In genomic region chr6:67877288-67877687, GRCh38 we compare ENCODE assay signal across 24 cellular contexts.
A peak's percentile ranks its signal among the peaks of the same experiment; 100 is the strongest.
DNase-seq lines count a peak whose midpoint lies in the region; ATAC-seq, FAIRE-seq and TF ChIP-seq lines count a peak whose summit lies in the region.
"Had no signal": no experiment of that assay in that cellular context is flagged by ENCODE, and none has a peak within 500 bp of the region (broad histone marks: within the 10 kb centered on the region; RNA-seq: fewer than 3 reads in every experiment).

No MANE protein-coding gene starts in this region.

- H4K5ac ChIP-seq in mesendoderm (ENCODE audit: low read length): no peak overlapping the region

- H2AK5ac ChIP-seq in mesendoderm (ENCODE audit: low read length): no peak overlapping the region

- ATAC-seq in K562: no peak
- ATAC-seq: A549, GM12878 had no signal

- H4K8ac ChIP-seq in mesendoderm (ENCODE audit: low read depth, low read length): no peak overlapping the region

- CTCF ChIA-PET in K562 (lab: Yijun Ruan, JAX; ENCODE audit: low intra/inter-chr PET ratio): no interaction called here
- CTCF ChIA-PET in mammary epithelial cell (lab: Charles Lee; ENCODE audit: low non-redundant PET): no interaction called here

- TF ChIP-seq RAD21 in K562 (CRISPR knock-in tag; conservative IDR thresholded peaks at IDR 0.05 in 1 of 2, IDR thresholded peaks at IDR 0.05 in 1 of 2): no peak

- H3K27me3 ChIP-seq in SU-DHL-6 (ENCODE audit: low read length): no peaks in the 10 kb centered on the region
- H3K27me3 ChIP-seq in K562 (ENCODE audit: control insufficient read depth in 2 of 2, insufficient read depth in 2 of 2, low read length in 2 of 2): no peaks in the 10 kb centered on the region
- H3K27me3 ChIP-seq in mesendoderm (ENCODE audit: insufficient read depth, low read length, poor library complexity): no peaks in the 10 kb centered on the region
- no peaks in the 10 kb centered on the region for H3K27me3 ChIP-seq in spleen (replicated peaks in 1 of 7)
- H3K27me3 ChIP-seq in mammary epithelial cell (ENCODE audit: insufficient read depth, low read length): no peaks in the 10 kb centered on the region
- H3K27me3 ChIP-seq: BE2C, BLaER1 had no signal

- H3K79me2 ChIP-seq in SU-DHL-6 (ENCODE audit: insufficient read depth, low read length) (no peaks in the 10 kb centered on the region), K562 (ENCODE audit: control insufficient read depth, insufficient read depth, low read length) (peaks cover 29% of the 10 kb centered on the region), mesendoderm (ENCODE audit: control insufficient read depth, insufficient read depth, low read length) (no peaks in the 10 kb centered on the region), mammary epithelial cell (ENCODE audit: insufficient read depth, low read length) (no peaks in the 10 kb centered on the region)

- H3K56ac ChIP-seq in mesendoderm (ENCODE audit: low read length): no peak overlapping the region

- no peak for TF ChIP-seq EP300 in K562 (IDR thresholded peaks at IDR 0.05; ENCODE audit: low read length)

- no peak overlapping the region for H3K23ac ChIP-seq in mesendoderm (ENCODE audit: low read length)

- POLR2A ChIA-PET in K562 (lab: Yijun Ruan, JAX): interaction anchor here (0.6 to 1.9 kb wide), 4 partner anchors 16 to 947 kb away, joined by 3 to 11 read pairs (median 3); no protein-coding TSS in a partner anchor

- no peak overlapping the region for H2BK15ac ChIP-seq in mesendoderm (replicated peaks; ENCODE audit: low read depth)

- dilution Hi-C loops in mammary epithelial cell (cut with HindIII; ENCODE audit: low sequenced_read_pairs): no loop called here

- H3K27ac ChIP-seq in SU-DHL-6 (ENCODE audit: low read depth, low read length): no peak overlapping the region
- peak overlapping the region; percentile 34; the same call in 2 of the 3 replicates for H3K27ac ChIP-seq in K562 (ENCODE audit: extremely low read depth, low read depth, low read length)
- no peak overlapping the region for H3K27ac ChIP-seq in mesendoderm (ENCODE audit: low read depth, low read length)
- H3K27ac ChIP-seq in spleen: no peak overlapping the region
- H3K27ac ChIP-seq in mammary epithelial cell (ENCODE audit: insufficient read depth, low read depth, low read length): no peak overlapping the region
- H3K27ac ChIP-seq: 22Rv1, A549, BLaER1 had no signal

- no peak overlapping the region for H3K4me3 ChIP-seq in SU-DHL-6 (ENCODE audit: insufficient read depth, low read length, poor library complexity, severe bottlenecking)
- H3K4me3 ChIP-seq in K562: no peak overlapping the region
- H3K4me3 ChIP-seq in mesendoderm (ENCODE audit: low read length): no peak overlapping the region
- H3K4me3 ChIP-seq in spleen: no peak overlapping the region
- H3K4me3 ChIP-seq in mammary epithelial cell (replicated peaks in 1 of 3; ENCODE audit: insufficient read depth in 1 of 3, low read depth in 2 of 3, low read length in 3 of 3): no peak overlapping the region
- H3K4me3 ChIP-seq: A549, BLaER1, GM12878 had no signal

- H2AFZ ChIP-seq in SU-DHL-6 (ENCODE audit: low read depth, low read length, severe bottlenecking) (peak overlapping the region; percentile 34), K562 (ENCODE audit: low read depth, low read length) (no peak overlapping the region), mammary epithelial cell (ENCODE audit: low read depth, low read length) (no peak overlapping the region)

- H3K9me2 ChIP-seq in SU-DHL-6 (replicated peaks; ENCODE audit: insufficient read depth, low read length): no peaks in the 10 kb centered on the region

- FAIRE-seq in K562 (lab: Jason Lieb, UNC): no peak
- FAIRE-seq: A549, GM12878, GM12892, GM18507 had no signal

- H2BK120ac ChIP-seq in mesendoderm (ENCODE audit: low read depth, low read length): no peak overlapping the region

- H3K9me1 ChIP-seq in K562 (ENCODE audit: control insufficient read depth, insufficient read depth, low read length): no peaks in the 10 kb centered on the region

- BruUV-seq in K562 (replicated peaks; lab: Mats Ljungman, UMichigan) (no TSS peak), mammary epithelial cell (replicated peaks; lab: Mats Ljungman, UMichigan) (no TSS peak)

- TF ChIP-seq POLR2A in K562 (conservative IDR thresholded peaks at IDR 0.05): no peak
- no peak for TF ChIP-seq POLR2A in spleen (IDR thresholded peaks at IDR 0.05)

- no peak overlapping the region for H3K4me2 ChIP-seq in SU-DHL-6 (ENCODE audit: low read depth, low read length, poor library complexity, severe bottlenecking)
- no peak overlapping the region for H3K4me2 ChIP-seq in K562 (ENCODE audit: insufficient read depth, low read length)
- no peak overlapping the region for H3K4me2 ChIP-seq in mesendoderm (ENCODE audit: low read length)
- no peak overlapping the region for H3K4me2 ChIP-seq in mammary epithelial cell (ENCODE audit: insufficient read depth, low read depth, low read length)
- H3K4me2 ChIP-seq: A549, BLaER1 had no signal

- H3K4me1 ChIP-seq in K562 (replicated peaks in 1 of 2; ENCODE audit: control insufficient read depth in 2 of 2, insufficient read depth in 2 of 2, low read length in 2 of 2) (peaks cover 3 to 17% of the 10 kb centered on the region in 2 experiments; a peak in 4 of 5 replicates), mesendoderm (ENCODE audit: control insufficient read depth, low read depth, low read length) (no peaks in the 10 kb centered on the region), spleen (no peaks in the 10 kb centered on the region), mammary epithelial cell (ENCODE audit: insufficient read depth, low read length) (no peaks in the 10 kb centered on the region)
- H3K4me1 ChIP-seq: A549, BE2C had no signal

- in situ Hi-C loops in K562 (cut with MboI) (no loop called here), mammary epithelial cell (cut with MboI; ENCODE audit: low sequenced_read_pairs in 2 of 2) (no loop called here)

- intact Hi-C loops in K562 (cut with micrococcal nuclease) (loop anchor here (10.0 kb wide), 1 partner anchor 102 kb away; no protein-coding TSS in a partner anchor), spleen (cut with DNase I; ENCODE audit: low total_unique reads) (no loop called here), mammary epithelial cell (cut with micrococcal nuclease) (no loop called here)

- H3K9ac ChIP-seq in SU-DHL-6 (ENCODE audit: low read length): no peak overlapping the region
- no peak overlapping the region for H3K9ac ChIP-seq in K562 (ENCODE audit: insufficient read depth in 1 of 2, low read depth in 2 of 2, low read length in 2 of 2)
- no peak overlapping the region for H3K9ac ChIP-seq in mesendoderm (ENCODE audit: low read length)
- H3K9ac ChIP-seq in mammary epithelial cell (ENCODE audit: insufficient read depth, low read length): no peak overlapping the region
- H3K9ac ChIP-seq: BLaER1 had no signal

- 42% methylated on average over 2 of the region's 2 CpGs for WGBS in K562 (ENCODE audit: insufficient coverage, low coverage, missing lambda C conversion rate)
- no CpG with 5 or more reads among the region's 2 CpGs for WGBS in mesendoderm (ENCODE audit: extremely low coverage, insufficient coverage, low lambda C conversion rate)
- WGBS in spleen, 5 donors: 69 to 89% (median 83%) methylated on average over 2 of the region's 2 CpGs
- 54% methylated on average over 2 of the region's 2 CpGs for WGBS in mammary epithelial cell (ENCODE audit: low coverage, missing lambda C conversion rate)

- H3K79me1 ChIP-seq in mesendoderm (ENCODE audit: low read length): no peaks in the 10 kb centered on the region

- no peak overlapping the region for H3K4ac ChIP-seq in mesendoderm (ENCODE audit: low read depth, low read length)

- H2BK5ac ChIP-seq in mesendoderm (ENCODE audit: low read length): no peak overlapping the region

- DNase-seq in K562 (ENCODE audit: extremely low read depth in 1 of 4, low spot score in 3 of 4): peak in 1 of 4 experiments; percentile 51
- DNase-seq in mesendoderm: peak; percentile 6
- no peak for DNase-seq in spleen
- no peak for DNase-seq in mammary epithelial cell
- DNase-seq: BE2C; C1 segment of cervical spinal cord; CD4-positive, alpha-beta memory T cell; CD4-positive, CD25-positive, alpha-beta regulatory T cell; CD8-positive, alpha-beta memory T cell; COR-L47; DMS 273 treated with DMSO at 0.1 percent for 48 hours; DMS153; DMS53; DMS79; DND-41; EL; GDM1 had no signal

- no peaks in the 10 kb centered on the region for H3K36me3 ChIP-seq in SU-DHL-6 (ENCODE audit: low read length)
- H3K36me3 ChIP-seq in K562 (ENCODE audit: control insufficient read depth, insufficient read depth, low read length): peaks cover 17% of the 10 kb centered on the region
- no peaks in the 10 kb centered on the region for H3K36me3 ChIP-seq in mesendoderm (ENCODE audit: control insufficient read depth, insufficient read depth, low read length)
- no peaks in the 10 kb centered on the region for H3K36me3 ChIP-seq in spleen
- no peaks in the 10 kb centered on the region for H3K36me3 ChIP-seq in mammary epithelial cell (ENCODE audit: insufficient read depth, low read length)
- H3K36me3 ChIP-seq: BE2C had no signal

- no peak overlapping the region for H3K18ac ChIP-seq in mesendoderm (ENCODE audit: low read length)

- TF ChIP-seq CTCF in SU-DHL-6 (IDR thresholded peaks at IDR 0.05; ENCODE audit: insufficient read depth, low read length, poor library complexity, severe bottlenecking) (no peak), K562 (IDR thresholded peaks at IDR 0.05 in 2 of 3, conservative IDR thresholded peaks at IDR 0.05 in 1 of 3; ENCODE audit: insufficient read depth in 2 of 3, low read depth in 1 of 3, low read length in 3 of 3) (no peak), spleen (IDR thresholded peaks at IDR 0.05 in 8 of 11, conservative IDR thresholded peaks at IDR 0.05 in 3 of 11) (no peak), mammary epithelial cell (conservative IDR thresholded peaks at IDR 0.05 in 1 of 2, IDR thresholded peaks at IDR 0.05 in 1 of 2; ENCODE audit: extremely low read depth in 1 of 2, insufficient read depth in 1 of 2, low read depth in 1 of 2, low read length in 2 of 2) (no peak)

- no peaks in the 10 kb centered on the region for H4K20me1 ChIP-seq in SU-DHL-6 (ENCODE audit: low read depth, low read length)
- no peaks in the 10 kb centered on the region for H4K20me1 ChIP-seq in K562 (replicated peaks; ENCODE audit: control insufficient read depth, insufficient read depth, low read length)
- no peaks in the 10 kb centered on the region for H4K20me1 ChIP-seq in mammary epithelial cell (ENCODE audit: insufficient read depth, low read length)
- H4K20me1 ChIP-seq: BLaER1 had no signal

- H3F3A ChIP-seq in SU-DHL-6 (ENCODE audit: insufficient read depth): no peaks in the 10 kb centered on the region

- H3K9me3 ChIP-seq in SU-DHL-6 (ENCODE audit: insufficient read depth, low read length) (no peaks in the 10 kb centered on the region), K562 (replicated peaks; ENCODE audit: control insufficient read depth, insufficient read depth, low read depth, low read length) (peaks cover 1% of the 10 kb centered on the region; the same call in 1 of the 2 replicates), spleen (peaks cover 0 to 29% (median 15%) of the 10 kb centered on the region in 8 donors), mammary epithelial cell (replicated peaks; ENCODE audit: insufficient read depth, low read length) (peaks cover 20% of the 10 kb centered on the region)
- H3K9me3 ChIP-seq: A549, BE2C had no signal

TF ChIP-seq in K562, 482 proteins besides CTCF, POLR2A, EP300 and RAD21 (continues in another document):
- peak; percentile 25; the same call in 1 of the 2 replicates for TF ChIP-seq DPF2 (IDR thresholded peaks at IDR 0.05)
